In the genomic region with DNA sequence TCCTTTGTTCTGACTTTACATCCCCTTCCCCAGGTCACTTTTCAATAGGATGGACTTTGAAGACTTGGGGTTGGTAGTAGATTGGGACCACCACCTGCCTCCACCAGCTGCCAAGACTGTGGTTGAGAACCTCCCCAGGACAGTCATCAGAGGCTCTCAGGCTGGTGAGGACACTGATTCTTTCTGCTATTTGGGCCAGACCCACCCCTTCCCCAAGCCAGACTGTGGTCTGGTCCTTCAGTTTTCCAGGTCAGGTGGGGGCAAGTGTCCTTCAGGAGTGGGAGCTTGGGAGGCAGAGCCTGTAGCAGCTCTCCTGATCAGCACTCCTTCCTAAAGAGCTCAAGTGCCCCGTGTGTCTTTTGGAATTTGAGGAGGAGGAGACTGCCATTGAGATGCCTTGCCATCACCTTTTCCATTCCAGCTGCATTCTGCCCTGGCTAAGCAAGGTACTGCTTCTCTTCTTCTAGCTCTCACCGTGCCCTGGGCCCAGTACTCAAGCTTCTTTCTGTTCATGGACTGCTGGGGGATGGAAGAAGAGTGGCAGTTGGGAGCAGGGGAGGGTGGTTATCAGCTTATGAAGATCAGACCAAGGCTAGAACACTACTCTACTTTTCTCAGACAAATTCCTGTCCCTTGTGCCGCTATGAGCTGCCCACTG, we compare ENCODE assay signal across 10 cellular contexts. TPM values are rescaled to one million over a fixed set of nuclear protein-coding genes. Genes with fewer than 3 reads are reported as not detected.
DNase-seq lines count a peak whose midpoint lies in the region; ATAC-seq and TF ChIP-seq lines count a peak whose summit lies in the region.
"Had no signal": no experiment of that assay in that cellular context is flagged by ENCODE, and none has a peak within 500 bp of the region (broad histone marks: within the 10 kb centered on the region; RNA-seq: fewer than 3 reads in every experiment).

No MANE protein-coding gene starts in this region.

- H3K36me3 ChIP-seq in DND-41 (ENCODE audit: insufficient read depth, low read length) (peaks cover 21% of the 10 kb centered on the region), esophagus muscularis mucosa (peaks cover 15 to 53% (median 48%) of the 10 kb centered on the region in 4 donors), prostate gland (no peaks in the 10 kb centered on the region)

- H3K4me3 ChIP-seq in DND-41 (ENCODE audit: low read depth in 1 of 2, low read length in 2 of 2) (peak overlapping the region; percentile 65 to 89; a peak in 3 of 4 replicates), esophagus muscularis mucosa (peak overlapping the region; percentile 65 to 94 (median 80)), prostate gland (peak overlapping the region; percentile 84 to 87)

- H2AFZ ChIP-seq in DND-41 (ENCODE audit: low read depth, low read length) = no peak overlapping the region

- H3K9ac ChIP-seq in DND-41 (ENCODE audit: low read depth, low read length) = peak overlapping the region; percentile 78

- H3K27me3 ChIP-seq in DND-41 (ENCODE audit: insufficient read depth, low read length, poor library complexity) = no peaks in the 10 kb centered on the region
- H3K27me3 ChIP-seq in esophagus muscularis mucosa = no peaks in the 10 kb centered on the region
- no peaks in the 10 kb centered on the region for H3K27me3 ChIP-seq in prostate gland (replicated peaks; ENCODE audit: insufficient read depth)
- H3K27me3 ChIP-seq: adrenal gland had no signal

- peaks cover 12% of the 10 kb centered on the region; the same call in 1 of the 2 replicates for H4K20me1 ChIP-seq in DND-41 (ENCODE audit: insufficient read depth, low read length)

- DNase-seq in DND-41 (no peak), RWPE1 (ENCODE audit: low spot score) (no peak), esophagus muscularis mucosa (ENCODE audit: extremely low spot score) (no peak), prostate gland (ENCODE audit: low spot score) (no peak), AG20443 (ENCODE audit: low spot score) (no peak)
- no peak for DNase-seq in stimulated activated naive CD4-positive, alpha-beta T cell (lab: John Stamatoyannopoulos, UW)
- DNase-seq: adrenal gland, NCI-H1436 treated with DMSO at 0.1 percent for 48 hours had no signal

- peak overlapping the region; percentile 88; the same call in 1 of the 2 replicates for H3K27ac ChIP-seq in DND-41 (ENCODE audit: low read length)
- H3K27ac ChIP-seq in RWPE1 = peak overlapping the region; percentile 96
- peak overlapping the region; percentile 88 to 97 (median 90) for H3K27ac ChIP-seq in esophagus muscularis mucosa (replicated peaks in 1 of 4)
- H3K27ac ChIP-seq in prostate gland = peak overlapping the region; percentile 89 to 93

- no peak for TF ChIP-seq POLR2A in esophagus muscularis mucosa (IDR thresholded peaks at IDR 0.05; ENCODE audit: low read depth)
- TF ChIP-seq POLR2A in prostate gland (IDR thresholded peaks at IDR 0.05) = no peak

- H3K9me3 ChIP-seq in DND-41 (ENCODE audit: insufficient read depth, low read length, severe bottlenecking) (no peaks in the 10 kb centered on the region), esophagus muscularis mucosa (no peaks in the 10 kb centered on the region), prostate gland (no peaks in the 10 kb centered on the region)
- H3K9me3 ChIP-seq: adrenal gland had no signal

- POLR2A ChIA-PET in RWPE1 (lab: Yijun Ruan, JAX; ENCODE audit: low non-redundant PET) = no interaction called here

- CTCF ChIA-PET in RWPE1 (lab: Yijun Ruan, JAX) = interaction anchor here (1.2 kb wide), 1 partner anchor 44 kb away, joined by 3 read pairs; no protein-coding TSS in a partner anchor

- 94% methylated on average over 2 of the region's 3 CpGs for WGBS in esophagus muscularis mucosa
- 66% methylated on average over 3 of the region's 3 CpGs for WGBS in prostate gland

- ATAC-seq in DND-41 (ENCODE audit: insufficient read depth, low read depth) (no peak), HG02840 (IDR thresholded peaks at IDR 0.05; ENCODE audit: low FRiP score, unreplicated experiment) (no peak), HG02970 (IDR thresholded peaks at IDR 0.05; ENCODE audit: low FRiP score, unreplicated experiment) (no peak)

- TF ChIP-seq EP300 in esophagus muscularis mucosa (IDR thresholded peaks at IDR 0.05) = no peak

- H3K4me1 ChIP-seq in DND-41 (ENCODE audit: insufficient read depth, low read length) = peaks cover 27% of the 10 kb centered on the region
- peaks cover 40 to 60% (median 53%) of the 10 kb centered on the region in 4 donors for H3K4me1 ChIP-seq in esophagus muscularis mucosa
- H3K4me1 ChIP-seq in prostate gland (replicated peaks) = peaks cover 12% of the 10 kb centered on the region

- TF ChIP-seq CTCF in DND-41 (IDR thresholded peaks at IDR 0.05; ENCODE audit: borderline replicate concordance, extremely low read depth, low read length, poor library complexity, severe bottlenecking) = no peak
- no peak for TF ChIP-seq CTCF in RWPE1 (conservative IDR thresholded peaks at IDR 0.05; ENCODE audit: low read depth)
- no peak for TF ChIP-seq CTCF in esophagus muscularis mucosa (IDR thresholded peaks at IDR 0.05)
- TF ChIP-seq CTCF in prostate gland (IDR thresholded peaks at IDR 0.05) = no peak

- peak overlapping the region; percentile 81 for H3K4me2 ChIP-seq in DND-41 (ENCODE audit: insufficient read depth, low read length)

- intact Hi-C loops in esophagus muscularis mucosa (cut with DNase I) = loop anchor here (5.0 kb wide), 1 partner anchor 34 kb away; a partner anchor contains a TSS
- intact Hi-C loops in prostate gland (cut with DNase I) = loop anchor here (5.0 kb wide), 1 partner anchor 34 kb away; a partner anchor contains a TSS

- peaks cover 33% of the 10 kb centered on the region for H3K79me2 ChIP-seq in DND-41 (ENCODE audit: insufficient read depth, low read length)

RNA-seq across cellular contexts. Expression of a gene that starts 1.1 kb away (rescaled TPM):
- total RNA-seq in esophagus muscularis mucosa (100 to 1,000 TPM; 133 to 142 (median 138) TPM), prostate gland (100 to 1,000 TPM; 161 to 201 TPM)

RNA-seq across cellular contexts. Expression of a gene that starts 5.9 kb away (rescaled TPM):
- 10 to 100 TPM; 22.9 to 36.7 (median 27.5) TPM for total RNA-seq in esophagus muscularis mucosa
- total RNA-seq in prostate gland = 10 to 100 TPM; 17.4 to 32.3 TPM

RNA-seq across cellular contexts. Expression of a gene that starts 12.4 kb away (rescaled TPM):
- total RNA-seq in esophagus muscularis mucosa = 10 to 100 TPM; 35.6 to 50.7 (median 42.0) TPM
- 10 to 100 TPM in 1 of 2 donors, 1 to 10 TPM in 1; 8.4 to 27.0 TPM for total RNA-seq in prostate gland

RNA-seq across cellular contexts. Expression of a gene that starts 15.3 kb away (rescaled TPM):
- total RNA-seq in esophagus muscularis mucosa (10 to 100 TPM in 3 of 4 donors, 1 to 10 TPM in 1; 9.1 to 25.7 (median 16.7) TPM), prostate gland (10 to 100 TPM; 16.1 to 26.1 TPM)

RNA-seq across cellular contexts. Expression of a gene that starts 19.2 kb away (rescaled TPM):
- total RNA-seq in esophagus muscularis mucosa (10 to 100 TPM in 2 of 4 donors, 1 to 10 TPM in 2; 4.8 to 15.6 (median 8.3) TPM), prostate gland (100 to 1,000 TPM in 1 of 2 donors, 10 to 100 TPM in 1; 44.4 to 108 TPM)
